ENCODE assay signal across 8 cellular contexts in the genomic region with DNA sequence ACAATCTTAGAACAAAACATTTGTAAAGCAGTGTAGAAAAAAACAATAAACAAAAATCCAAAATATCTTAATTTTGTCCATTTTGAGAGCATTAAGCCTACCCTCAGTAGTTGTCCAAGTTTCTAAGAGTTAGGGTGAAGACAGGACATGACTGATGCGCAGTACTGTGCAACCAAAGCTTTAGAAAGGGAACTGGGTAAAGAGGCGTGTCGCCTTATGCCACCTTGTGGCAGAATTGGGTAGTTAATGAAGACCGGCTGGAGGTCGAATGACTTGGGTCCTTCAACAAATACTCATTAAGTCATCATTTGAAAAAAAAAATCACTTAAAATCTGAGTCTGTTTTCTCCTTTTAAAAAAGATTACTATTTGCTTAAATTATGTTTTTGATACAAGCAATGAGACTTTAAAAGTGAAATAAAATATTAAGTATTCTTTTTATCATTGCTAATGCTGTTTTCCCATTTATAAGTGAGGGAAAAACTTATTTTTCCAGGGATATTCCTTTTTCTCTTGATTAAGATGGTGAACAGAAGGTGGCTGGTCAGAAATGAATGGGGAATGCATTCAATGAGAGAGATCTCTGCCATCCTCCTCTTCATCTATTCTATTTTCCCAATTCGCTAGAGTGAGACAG. TPM values are rescaled to one million over a fixed set of nuclear protein-coding genes. Genes with fewer than 3 reads are reported as not detected.
A peak's percentile ranks its signal among the peaks of the same experiment; 100 is the strongest.
DNase-seq lines count a peak whose midpoint lies in the region; ATAC-seq, FAIRE-seq and TF ChIP-seq lines count a peak whose summit lies in the region.

No MANE protein-coding gene starts in this region.

- H3K79me2 ChIP-seq in Karpas-422 (ENCODE audit: low read length): peaks cover 14% of the 10 kb centered on the region

- H3K4me2 ChIP-seq in Karpas-422 (ENCODE audit: low read depth, low read length, poor library complexity, severe bottlenecking): no peak overlapping the region

- no peaks in the 10 kb centered on the region for H3K9me3 ChIP-seq in Karpas-422 (ENCODE audit: low read length)
- H3K9me3 ChIP-seq in tibial artery: no peaks in the 10 kb centered on the region

- peak; percentile 77 for FAIRE-seq in RCC 7860 (lab: Jason Lieb, UNC)

- ATAC-seq in GM21737 (IDR thresholded peaks at IDR 0.05; ENCODE audit: unreplicated experiment) (peak; percentile 44), omental fat pad (ENCODE audit: low FRiP score) (peak; percentile 57)

- H3K4me1 ChIP-seq in Karpas-422 (ENCODE audit: low read length): peaks cover 15% of the 10 kb centered on the region
- peaks cover 0 to 11% (median 5%) of the 10 kb centered on the region in 4 donors for H3K4me1 ChIP-seq in tibial artery

- no peak overlapping the region for H2AFZ ChIP-seq in Karpas-422 (ENCODE audit: low read length)

- no peaks in the 10 kb centered on the region for H3K9me2 ChIP-seq in Karpas-422 (replicated peaks; ENCODE audit: insufficient read depth, low read length)

- TF ChIP-seq CTCF in fibroblast of pulmonary artery (IDR thresholded peaks at IDR 0.05; ENCODE audit: low read length, missing control alignments) (peak; percentile 89), omental fat pad (IDR thresholded peaks at IDR 0.05) (peak in 1 of 3 donors; percentile 71), tibial artery (IDR thresholded peaks at IDR 0.05) (peak; percentile 79 to 91)

- no peaks in the 10 kb centered on the region for H3K27me3 ChIP-seq in Karpas-422 (ENCODE audit: low read length)
- no peaks in the 10 kb centered on the region for H3K27me3 ChIP-seq in tibial artery

- DNase-seq in EH (ENCODE audit: low read depth): peak; percentile 81
- DNase-seq in Karpas-422: peak; percentile 93
- peak; percentile 45 for DNase-seq in RCC 7860 (ENCODE audit: low spot score)
- DNase-seq in activated T-cell treated with anti-CD3 and anti-CD28 coated beads, Interleukin-2, amount 50 U/mL, for 48 hours: peak; percentile 73 to 80
- DNase-seq in fibroblast of pulmonary artery (ENCODE audit: low read depth): peak; percentile 85
- DNase-seq in omental fat pad (ENCODE audit: low spot score): no peak
- DNase-seq in tibial artery: peak; percentile 61 to 78

- H3K36me3 ChIP-seq in Karpas-422 (ENCODE audit: insufficient read depth, low read length): no peaks in the 10 kb centered on the region
- H3K36me3 ChIP-seq in tibial artery: no peaks in the 10 kb centered on the region

- no peak overlapping the region for H3K9ac ChIP-seq in Karpas-422 (ENCODE audit: low read length)

- no peaks in the 10 kb centered on the region for H4K20me1 ChIP-seq in Karpas-422 (ENCODE audit: insufficient read depth, low read depth, low read length)

- intact Hi-C loops in tibial artery (cut with DNase I; ENCODE audit: low total_unique reads): loop anchor here (5.0 kb wide), 1 partner anchor 133 kb away; a partner anchor contains a TSS

- H3K27ac ChIP-seq in Karpas-422 (ENCODE audit: low read length) (no peak overlapping the region), tibial artery (no peak overlapping the region)

- H3K4me3 ChIP-seq in Karpas-422 (ENCODE audit: low read length) (no peak overlapping the region), fibroblast of pulmonary artery (replicated peaks; ENCODE audit: low read depth, low read length) (no peak overlapping the region), tibial artery (no peak overlapping the region)

RNA-seq across cellular contexts. Expression of a gene that starts 3.5 kb away (rescaled TPM):
- 12.0 and 17.7 TPM in 2 replicates for total RNA-seq in Karpas-422 (2014; rRNA removed; shearing (Covaris generic); ENCODE audit: low replicate concordance)
- total RNA-seq in omental fat pad: 10 to 100 TPM; 14.2 to 25.4 (median 19.8) TPM
